Comparison of ENCODE assay signal across 12 cellular contexts in genomic region chr1:198601936-198602889, GRCh38. TPM values are rescaled to one million over a fixed set of nuclear protein-coding genes. Genes with fewer than 3 reads are reported as not detected.
DNase-seq lines count a peak whose midpoint lies in the region; ATAC-seq, FAIRE-seq and TF ChIP-seq lines count a peak whose summit lies in the region.
"Had no signal": no experiment of that assay in that cellular context is flagged by ENCODE, and none has a peak within 500 bp of the region (broad histone marks: within the 10 kb centered on the region; RNA-seq: fewer than 3 reads in every experiment).

No MANE protein-coding gene starts in this region.

- H3K4me3 Mint-ChIP-seq in CD14-positive monocyte: no peak overlapping the region
- peak overlapping the region; percentile 21 for H3K4me3 Mint-ChIP-seq in T-helper 17 cell
- peak overlapping the region in 9 of 10 donors; percentile 36 to 73 (median 56) for H3K4me3 Mint-ChIP-seq in naive thymus-derived CD4-positive, alpha-beta T cell

- H3K27me3 ChIP-seq in naive thymus-derived CD4-positive, alpha-beta T cell (ENCODE audit: control insufficient read depth in 2 of 2, insufficient read depth in 2 of 2, low read length in 2 of 2): no peaks in the 10 kb centered on the region

- no peaks in the 10 kb centered on the region for H3K9me3 ChIP-seq in T-helper 17 cell (ENCODE audit: control insufficient read depth, low read length, poor library complexity, severe bottlenecking)
- H3K9me3 ChIP-seq in naive thymus-derived CD4-positive, alpha-beta T cell (ENCODE audit: control insufficient read depth in 2 of 3, low read length in 3 of 3): no peaks in the 10 kb centered on the region

- intact Hi-C loops in CD14-positive monocyte (cut with micrococcal nuclease): no loop called here
- intact Hi-C loops in naive thymus-derived CD4-positive, alpha-beta T cell (cut with micrococcal nuclease): loop anchor here in 1 of 2 donors (1.0 to 2.0 kb wide), 2 partner anchors 9 to 15 kb away; no protein-coding TSS in a partner anchor
- intact Hi-C loops in sciatic nerve (cut with DNase I): no loop called here

- H3K4me1 ChIP-seq in naive thymus-derived CD4-positive, alpha-beta T cell (ENCODE audit: control insufficient read depth in 2 of 2, insufficient read depth in 2 of 2, low read length in 2 of 2): peaks cover 30 to 85% of the 10 kb centered on the region in 2 donors

- POLR2A ChIA-PET in naive thymus-derived CD4-positive, alpha-beta T cell (lab: Charles Lee): interaction anchor here (0.6 to 6.4 kb wide), 12 partner anchors 7 to 79 kb away, joined by 3 to 55 read pairs (median 3); no protein-coding TSS in a partner anchor

- H3K27ac Mint-ChIP-seq in CD14-positive monocyte (peak overlapping the region; percentile 23 to 83 (median 53)), T-helper 17 cell (peak overlapping the region; percentile 76)
- H3K27ac Mint-ChIP-seq in naive thymus-derived CD4-positive, alpha-beta T cell: peak overlapping the region in 8 of 9 donors; percentile 67 to 95 (median 84)

- H3K36me3 ChIP-seq in naive thymus-derived CD4-positive, alpha-beta T cell (ENCODE audit: control insufficient read depth in 2 of 3, insufficient read depth in 3 of 3, low read length in 3 of 3): no peaks in the 10 kb centered on the region

- peaks cover 0 to 2% (median 0%) of the 10 kb centered on the region in 3 donors for H3K27me3 Mint-ChIP-seq in CD14-positive monocyte (ENCODE audit: low read depth in 3 of 3)
- no peaks in the 10 kb centered on the region for H3K27me3 Mint-ChIP-seq in T-helper 17 cell
- H3K27me3 Mint-ChIP-seq in naive thymus-derived CD4-positive, alpha-beta T cell: no peaks in the 10 kb centered on the region

- H3K27ac ChIP-seq in naive thymus-derived CD4-positive, alpha-beta T cell (ENCODE audit: low read depth, low read length): peak overlapping the region; percentile 2

- peak; percentile 35 for ATAC-seq in T-helper 17 cell
- peak; percentile 50 for ATAC-seq in naive thymus-derived CD4-positive, alpha-beta T cell
- ATAC-seq in sciatic nerve: no peak

- CTCF ChIA-PET in naive thymus-derived CD4-positive, alpha-beta T cell (lab: Charles Lee): interaction anchor here (0.6 to 2.3 kb wide), 4 partner anchors 8 to 84 kb away, joined by 3 to 11 read pairs (median 3); no protein-coding TSS in a partner anchor

- peaks cover 46% of the 10 kb centered on the region for H3K4me1 Mint-ChIP-seq in CD14-positive monocyte
- H3K4me1 Mint-ChIP-seq in T-helper 17 cell: peaks cover 39% of the 10 kb centered on the region
- peaks cover 38 to 97% (median 93%) of the 10 kb centered on the region in 7 donors for H3K4me1 Mint-ChIP-seq in naive thymus-derived CD4-positive, alpha-beta T cell

- peaks cover 1 to 14% (median 4%) of the 10 kb centered on the region in 7 donors for H3K9me3 Mint-ChIP-seq in CD14-positive monocyte
- H3K9me3 Mint-ChIP-seq in naive thymus-derived CD4-positive, alpha-beta T cell: peaks cover 1 to 29% (median 4%) of the 10 kb centered on the region in 11 donors

- FAIRE-seq in GM18507 (lab: Jason Lieb, UNC): peak; percentile 87

- no peak for DNase-seq in CD14-positive monocyte (ENCODE audit: low spot score)
- DNase-seq in GM18507 (ENCODE audit: extremely low spot score, insufficient read length, low read depth): no peak
- no peak for DNase-seq in T-helper 17 cell
- DNase-seq in naive thymus-derived CD4-positive, alpha-beta T cell: peak in 1 of 9 donors; percentile 37
- DNase-seq in glomerular visceral epithelial cell (ENCODE audit: extremely low spot score): no peak
- DNase-seq in COR-L47 (lab: John Stamatoyannopoulos, UW): no peak
- no peak for DNase-seq in amygdala (lab: John Stamatoyannopoulos, UW)
- DNase-seq in sciatic nerve (ENCODE audit: low spot score): no peak
- DNase-seq: dermis blood vessel endothelial cell, GF-D8, head of caudate nucleus, mammary epithelial cell had no signal

- H3K36me3 Mint-ChIP-seq in CD14-positive monocyte (peaks cover 0 to 4% of the 10 kb centered on the region in 2 donors), T-helper 17 cell (ENCODE audit: low read depth) (no peaks in the 10 kb centered on the region)
- peaks cover 4 to 38% (median 6%) of the 10 kb centered on the region in 5 donors for H3K36me3 Mint-ChIP-seq in naive thymus-derived CD4-positive, alpha-beta T cell

- no peak for TF ChIP-seq CTCF in CD14-positive monocyte (IDR thresholded peaks at IDR 0.05)

- no peak overlapping the region for H3K4me3 ChIP-seq in naive thymus-derived CD4-positive, alpha-beta T cell (ENCODE audit: low read length)

RNA-seq across cellular contexts. Expression of gene PTPRC, which starts 36.6 kb away (rescaled TPM):
- polyA plus RNA-seq in CD14-positive monocyte: 100 to 1,000 TPM; 667 to 992 TPM
- total RNA-seq in T-helper 17 cell (100 to 1,000 TPM; 697 to 813 TPM), sciatic nerve (62.8 TPM)
- 1,000 to 10,000 TPM in 3 of 5 experiments, 100 to 1,000 TPM in 2; 739 to 1,121 (median 1,015) TPM for total RNA-seq in naive thymus-derived CD4-positive, alpha-beta T cell
- 1,000 to 10,000 TPM; 1,177 to 1,286 TPM for polyA plus RNA-seq in naive thymus-derived CD4-positive, alpha-beta T cell
- total RNA-seq: dermis blood vessel endothelial cell had no signal
- polyA plus RNA-seq: mammary epithelial cell had no signal

Comparison
In these comparisons a context has a peak if more than half of its experiments do, and no peak if none do; other contexts are left out.
1. H3K4me3 Mint-ChIP-seq: peak in T-helper 17 cell (single experiment) and naive thymus-derived CD4-positive, alpha-beta T cell (9 of 10); none in CD14-positive monocyte (0 of 2).
2. RNA of gene PTPRC, which starts 36.6 kb away (total RNA-seq): 739 to 1,121 TPM in naive thymus-derived CD4-positive, alpha-beta T cell and 697 to 813 TPM in T-helper 17 cell; 62.8 TPM in sciatic nerve (single experiment); every median in the first group is over 10 times any median in the second.
3. Peak in every context shown above with its lines, with median percentiles within 50 percentile points of each other: H3K27ac Mint-ChIP-seq.